In the genomic region with DNA sequence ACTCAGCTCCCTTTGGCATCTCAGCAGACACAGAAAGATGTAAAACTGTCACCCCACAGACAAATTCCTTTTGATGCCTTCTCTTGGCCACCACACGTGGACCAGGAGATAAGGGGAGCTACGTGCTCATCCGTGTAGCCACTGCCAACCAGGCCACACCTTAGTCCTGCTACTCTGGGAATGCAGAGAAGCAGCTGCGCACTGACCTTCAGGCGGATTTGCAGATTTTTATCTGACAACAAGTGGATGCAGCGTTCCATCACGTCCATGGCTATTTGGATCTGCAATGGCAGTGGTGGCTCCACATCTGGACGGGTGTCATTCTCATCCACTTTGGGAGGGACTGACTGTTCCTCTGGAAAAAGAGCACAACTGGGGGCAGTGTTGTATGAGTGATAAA, we compare ENCODE assay signal across 16 cellular contexts.
DNase-seq lines count a peak whose midpoint lies in the region; ATAC-seq and TF ChIP-seq lines count a peak whose summit lies in the region.
"Had no signal": no experiment of that assay in that cellular context is flagged by ENCODE, and none has a peak within 500 bp of the region (broad histone marks: within the 10 kb centered on the region; RNA-seq: fewer than 3 reads in every experiment).

No MANE protein-coding gene starts in this region.

- no peaks in the 10 kb centered on the region for H3K9me3 ChIP-seq in RWPE2 (ENCODE audit: severe bottlenecking)

- no peak overlapping the region for H3K4me3 ChIP-seq in RWPE2 (ENCODE audit: severe bottlenecking)
- H3K4me3 ChIP-seq: GM12878, PC-9 had no signal

- TF ChIP-seq CTCF in RWPE2 (IDR thresholded peaks at IDR 0.05; ENCODE audit: poor library complexity, severe bottlenecking) = no peak

- no peak overlapping the region for H3K4me3 Mint-ChIP-seq in activated T-cell treated with anti-CD3 and anti-CD28 coated beads, Interleukin-2, amount 50 U/mL, for 24 hours
- H3K4me3 Mint-ChIP-seq: H9, IgD-negative memory B cell had no signal

- H3K36me3 ChIP-seq in RWPE2 (ENCODE audit: low read depth) = peaks cover 89% of the 10 kb centered on the region

- H3K27ac Mint-ChIP-seq in activated T-cell treated with anti-CD3 and anti-CD28 coated beads, Interleukin-2, amount 50 U/mL, for 24 hours = peak overlapping the region; percentile 72
- H3K27ac Mint-ChIP-seq: H9, IgD-negative memory B cell had no signal

- H3K27me3 Mint-ChIP-seq in activated T-cell treated with anti-CD3 and anti-CD28 coated beads, Interleukin-2, amount 50 U/mL, for 24 hours = no peaks in the 10 kb centered on the region
- H3K27me3 Mint-ChIP-seq: IgD-negative memory B cell had no signal

- no peak for ATAC-seq in RWPE2 (ENCODE audit: low read depth)
- ATAC-seq: GM12878 had no signal

- DNase-seq in activated T-cell treated with anti-CD3 and anti-CD28 coated beads, Interleukin-2, amount 50 U/mL, for 24 hours = no peak
- DNase-seq in activated T-cell treated with anti-CD3 and anti-CD28 coated beads for 4 hours (no peak), RWPE2 (ENCODE audit: low spot score) (no peak), erythroblast (lab: John Stamatoyannopoulos, UW) (peak; percentile 10 to 16), GF-D8 (lab: John Stamatoyannopoulos, UW) (no peak), T-helper 1 cell (no peak)
- DNase-seq in activated naive CD4-positive, alpha-beta T cell treated with anti-CD3 and anti-CD28 coated beads, Interleukin-2, amount 50 U/mL, for 16 hours = no peak
- DNase-seq: AML-193, H9, NCI-H146, NCI-H2081 treated with DMSO at 0.1 percent for 48 hours, NCI-H2227 treated with DMSO at 0.1 percent for 48 hours, NCI-H526 treated with DMSO at 0.1 percent for 48 hours, PC-9 had no signal

- no peaks in the 10 kb centered on the region for H3K9me3 Mint-ChIP-seq in activated T-cell treated with anti-CD3 and anti-CD28 coated beads, Interleukin-2, amount 50 U/mL, for 24 hours
- H3K9me3 Mint-ChIP-seq: H9, IgD-negative memory B cell had no signal

- TF ChIP-seq POLR2A in erythroblast (IDR thresholded peaks at IDR 0.05; ENCODE audit: low read length) = no peak

- H3K27ac ChIP-seq in RWPE2 (ENCODE audit: poor library complexity, severe bottlenecking) = peak overlapping the region; percentile 58
- H3K27ac ChIP-seq: PC-9 had no signal

- peaks cover 98% of the 10 kb centered on the region for H3K36me3 Mint-ChIP-seq in activated T-cell treated with anti-CD3 and anti-CD28 coated beads, Interleukin-2, amount 50 U/mL, for 24 hours (ENCODE audit: low read depth)

- peaks cover 48% of the 10 kb centered on the region for H3K4me1 Mint-ChIP-seq in activated T-cell treated with anti-CD3 and anti-CD28 coated beads, Interleukin-2, amount 50 U/mL, for 24 hours (ENCODE audit: low read depth)
- H3K4me1 Mint-ChIP-seq: H9 had no signal

- H3K27me3 ChIP-seq in RWPE2 (ENCODE audit: insufficient read depth, poor library complexity, severe bottlenecking) = no peaks in the 10 kb centered on the region

- peaks cover 15% of the 10 kb centered on the region for H3K4me1 ChIP-seq in RWPE2 (ENCODE audit: insufficient read depth, poor library complexity, severe bottlenecking)

Comparison
In these comparisons a context has a peak if more than half of its experiments do, and no peak if none do; other contexts are left out.
1. DNase-seq: peak in erythroblast (2 of 2); none in activated T-cell treated with anti-CD3 and anti-CD28 coated beads, Interleukin-2, amount 50 U/mL, for 24 hours (single experiment), activated T-cell treated with anti-CD3 and anti-CD28 coated beads for 4 hours (single experiment), RWPE2 (single experiment), activated naive CD4-positive, alpha-beta T cell treated with anti-CD3 and anti-CD28 coated beads, Interleukin-2, amount 50 U/mL, for 16 hours (single experiment), GF-D8 (single experiment) and T-helper 1 cell (0 of 5).